ENCODE assay signal across 14 cellular contexts in the genomic region with DNA sequence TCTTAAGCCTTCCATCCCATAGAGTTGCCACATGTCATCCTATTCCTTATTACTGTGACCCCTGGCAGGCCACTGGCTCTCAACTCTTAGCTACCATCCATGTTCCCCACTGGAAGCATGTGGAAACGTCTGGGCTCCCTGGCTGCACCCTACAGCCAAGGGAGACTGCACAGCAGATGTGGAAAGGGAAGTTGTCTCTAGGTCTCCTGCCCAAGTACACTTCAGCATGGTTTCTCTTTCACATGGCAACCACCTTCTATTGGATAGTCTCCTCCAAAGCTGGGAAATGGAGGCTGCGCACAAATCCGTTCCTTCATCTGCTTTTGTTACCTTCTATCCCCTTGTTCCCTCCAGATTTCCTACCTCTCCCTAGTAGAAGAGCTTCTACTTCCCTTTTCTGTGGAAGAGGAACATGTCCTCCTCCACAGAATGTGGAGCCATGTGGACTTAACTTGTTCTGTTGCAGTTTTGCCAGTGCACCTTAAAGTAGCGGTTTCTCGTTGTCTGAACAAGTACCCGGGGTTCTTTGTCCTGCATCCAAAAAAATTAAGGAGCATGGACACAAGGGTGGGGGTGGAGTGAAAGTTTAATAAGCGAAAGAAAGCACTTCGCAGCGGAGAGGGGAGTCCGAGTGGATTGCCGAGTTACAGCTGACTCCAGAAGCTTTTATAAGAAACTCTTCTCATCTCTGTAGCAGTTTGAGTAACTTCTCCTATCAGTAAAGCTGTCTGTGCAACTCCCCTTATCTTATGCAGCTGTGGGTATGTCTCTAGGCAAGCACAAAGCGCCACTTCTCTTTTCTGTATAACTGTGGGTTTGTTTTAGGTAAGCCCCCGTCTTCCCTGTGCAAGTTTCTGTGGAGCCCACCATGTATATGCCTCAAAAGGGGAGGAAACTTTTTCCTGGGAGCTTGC. TPM values are rescaled to one million over a fixed set of nuclear protein-coding genes. Genes with fewer than 3 reads are reported as not detected.
DNase-seq lines count a peak whose midpoint lies in the region; ATAC-seq and TF ChIP-seq lines count a peak whose summit lies in the region.
"Had no signal": no experiment of that assay in that cellular context is flagged by ENCODE, and none has a peak within 500 bp of the region (broad histone marks: within the 10 kb centered on the region; RNA-seq: fewer than 3 reads in every experiment).

No MANE protein-coding gene starts in this region.

- H3K36me3 Mint-ChIP-seq in activated B cell treated with CpG ODN at 0.5 μM for 24 hours (ENCODE audit: low read depth) (peaks cover 31% of the 10 kb centered on the region), progenitor cell of endocrine pancreas (ENCODE audit: insufficient read depth) (peaks cover 23% of the 10 kb centered on the region)
- H3K36me3 Mint-ChIP-seq in activated T-cell treated with anti-CD3 and anti-CD28 coated beads, Interleukin-2, amount 50 U/mL, for 24 hours (ENCODE audit: low read depth), result peaks cover 37% of the 10 kb centered on the region

- H3K27me3 Mint-ChIP-seq in activated B cell treated with CpG ODN at 0.5 μM for 24 hours (no peaks in the 10 kb centered on the region), progenitor cell of endocrine pancreas (no peaks in the 10 kb centered on the region)
- no peaks in the 10 kb centered on the region for H3K27me3 Mint-ChIP-seq in activated T-cell treated with anti-CD3 and anti-CD28 coated beads, Interleukin-2, amount 50 U/mL, for 24 hours
- H3K27me3 Mint-ChIP-seq: naive B cell had no signal

- H3K4me3 Mint-ChIP-seq in activated B cell treated with CpG ODN at 0.5 μM for 24 hours, result no peak overlapping the region
- H3K4me3 Mint-ChIP-seq in progenitor cell of endocrine pancreas (ENCODE audit: low read depth), result no peak overlapping the region
- H3K4me3 Mint-ChIP-seq in activated T-cell treated with anti-CD3 and anti-CD28 coated beads, Interleukin-2, amount 50 U/mL, for 24 hours, result no peak overlapping the region

- peak; percentile 93 for DNase-seq in KBM-7
- no peak for DNase-seq in activated B cell treated with CpG ODN at 0.5 μM for 24 hours
- no peak for DNase-seq in progenitor cell of endocrine pancreas (ENCODE audit: low spot score, unreplicated experiment)
- no peak for DNase-seq in HuH-7.5 (ENCODE audit: low spot score)
- DNase-seq in inferior parietal cortex (ENCODE audit: extremely low spot score), result no peak
- no peak for DNase-seq in activated T-cell treated with anti-CD3 and anti-CD28 coated beads, Interleukin-2, amount 50 U/mL, for 24 hours
- no peak for DNase-seq in NAMALWA (ENCODE audit: low spot score)
- DNase-seq: activated T-cell treated with anti-CD3 and anti-CD28 coated beads, Interleukin-2, amount 50 U/mL, for 72 hours; COR-L47; esophagus squamous epithelium; naive B cell; NCI-H1694; small intestine had no signal

- POLR2A ChIA-PET in activated B cell treated with CpG ODN at 0.5 μM for 24 hours (lab: Charles Lee), result no interaction called here

- CTCF ChIA-PET in activated B cell treated with CpG ODN at 0.5 μM for 24 hours (lab: Charles Lee), result interaction anchor here (1.5 kb wide), 2 partner anchors 268 kb away, joined by 3 to 10 read pairs; no protein-coding TSS in a partner anchor

- TF ChIP-seq CTCF in activated B cell treated with CpG ODN at 0.5 μM for 24 hours (IDR thresholded peaks at IDR 0.05) (no peak), progenitor cell of endocrine pancreas (IDR thresholded peaks at IDR 0.05; ENCODE audit: unreplicated experiment) (no peak)

- ATAC-seq in GM18907 (IDR thresholded peaks at IDR 0.05; ENCODE audit: unreplicated experiment) (peak; percentile 58), activated B cell treated with CpG ODN at 0.5 μM for 24 hours (ENCODE audit: low read depth) (no peak)

- H3K9me3 Mint-ChIP-seq in activated B cell treated with CpG ODN at 0.5 μM for 24 hours (peaks cover 4% of the 10 kb centered on the region), progenitor cell of endocrine pancreas (ENCODE audit: low read depth) (peaks cover 4% of the 10 kb centered on the region)
- peaks cover 22% of the 10 kb centered on the region for H3K9me3 Mint-ChIP-seq in activated T-cell treated with anti-CD3 and anti-CD28 coated beads, Interleukin-2, amount 50 U/mL, for 24 hours
- H3K9me3 Mint-ChIP-seq: activated T-cell treated with anti-CD3 and anti-CD28 coated beads, Interleukin-2, amount 50 U/mL, for 72 hours had no signal

- intact Hi-C loops in activated B cell treated with CpG ODN at 0.5 μM for 24 hours (cut with micrococcal nuclease), result no loop called here

- H3K4me1 Mint-ChIP-seq in activated B cell treated with CpG ODN at 0.5 μM for 24 hours (peaks cover 17% of the 10 kb centered on the region), progenitor cell of endocrine pancreas (ENCODE audit: low read depth) (peaks cover 10% of the 10 kb centered on the region)
- no peaks in the 10 kb centered on the region for H3K4me1 Mint-ChIP-seq in activated T-cell treated with anti-CD3 and anti-CD28 coated beads, Interleukin-2, amount 50 U/mL, for 24 hours (ENCODE audit: low read depth)

- in situ Hi-C loops in KBM-7 (cut with MboI; ENCODE audit: low pct_unique_long_range_greater_than_20kb, low sequenced_read_pairs), result no loop called here

- H3K27ac Mint-ChIP-seq in activated B cell treated with CpG ODN at 0.5 μM for 24 hours (peak overlapping the region; percentile 8), progenitor cell of endocrine pancreas (peak overlapping the region; percentile 15)
- H3K27ac Mint-ChIP-seq in activated T-cell treated with anti-CD3 and anti-CD28 coated beads, Interleukin-2, amount 50 U/mL, for 24 hours, result no peak overlapping the region
- H3K27ac Mint-ChIP-seq: activated T-cell treated with anti-CD3 and anti-CD28 coated beads, Interleukin-2, amount 50 U/mL, for 72 hours had no signal

RNA-seq across cellular contexts. Expression of gene HMGB2, which starts 52.5 kb away (rescaled TPM):
- total RNA-seq in activated B cell treated with CpG ODN at 0.5 μM for 24 hours (63.2 and 63.9 TPM in 2 replicates), progenitor cell of endocrine pancreas (145 and 157 TPM in 2 replicates)
